Comparison of ENCODE assay signal across 3 cellular contexts in the genomic region with DNA sequence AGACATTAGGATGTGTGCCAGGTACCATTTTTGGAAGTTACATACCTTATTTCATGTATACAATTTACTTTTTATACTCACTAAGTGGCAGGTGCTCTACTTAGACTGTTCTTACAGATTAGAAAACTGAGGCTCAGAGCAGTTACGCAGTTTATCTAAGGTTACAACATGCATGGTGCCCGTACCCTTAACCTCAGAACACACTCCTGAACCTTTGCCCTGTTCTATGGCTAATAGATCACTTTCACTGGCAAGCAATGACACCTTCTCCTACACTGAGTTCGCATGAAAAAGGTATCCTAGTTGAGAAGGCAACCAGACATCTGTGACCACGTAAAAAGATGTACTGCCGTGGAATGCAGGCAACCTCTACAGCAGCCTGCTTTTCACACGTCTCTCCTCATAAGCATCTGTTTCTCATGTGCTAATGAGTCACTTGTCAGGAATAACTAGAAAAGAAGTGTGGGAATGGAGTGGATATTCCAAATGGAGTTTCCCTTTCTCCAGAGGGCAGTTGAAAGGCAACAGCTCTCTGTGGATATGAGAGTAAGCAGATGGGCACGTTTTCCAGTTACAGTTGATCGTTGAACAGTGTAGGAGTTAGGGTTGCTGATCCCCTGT.
A peak's percentile ranks its signal among the peaks of the same experiment; 100 is the strongest.
TF ChIP-seq lines count a peak whose summit lies in the region.

No MANE protein-coding gene starts in this region.

TF ChIP-seq in SK-N-SH, 30 proteins besides CTCF, POLR2A, EP300 and RAD21:
- no peak for TF ChIP-seq CHD2 (IDR thresholded peaks at IDR 0.05; ENCODE audit: low read length, partially characterized antibody)
- TF ChIP-seq NRF1 (IDR thresholded peaks at IDR 0.05; ENCODE audit: low read depth, low read length), result no peak
- peak; percentile 17; the same call in 1 of the 2 replicates for TF ChIP-seq TCF12 (IDR thresholded peaks at IDR 0.05)
- no peak for TF ChIP-seq JUND (IDR thresholded peaks at IDR 0.05)
- no peak for TF ChIP-seq FOXJ3 (CRISPR knock-in tag; IDR thresholded peaks at IDR 0.05)
- no peak for TF ChIP-seq SIN3A (IDR thresholded peaks at IDR 0.05; ENCODE audit: borderline replicate concordance, low read depth, low read length)

TF ChIP-seq in SK-N-SH treated with all-trans-retinoic acid at 6 μM for 48 hours, 23 proteins besides CTCF, POLR2A, EP300 and RAD21 (continues in another document):
- TF ChIP-seq ZC3H10 (CRISPR knock-in tag; IDR thresholded peaks at IDR 0.05), result no peak
- no peak for TF ChIP-seq PPARA (CRISPR knock-in tag; IDR thresholded peaks at IDR 0.05; ENCODE audit: borderline replicate concordance)
- TF ChIP-seq, protein P1, sequence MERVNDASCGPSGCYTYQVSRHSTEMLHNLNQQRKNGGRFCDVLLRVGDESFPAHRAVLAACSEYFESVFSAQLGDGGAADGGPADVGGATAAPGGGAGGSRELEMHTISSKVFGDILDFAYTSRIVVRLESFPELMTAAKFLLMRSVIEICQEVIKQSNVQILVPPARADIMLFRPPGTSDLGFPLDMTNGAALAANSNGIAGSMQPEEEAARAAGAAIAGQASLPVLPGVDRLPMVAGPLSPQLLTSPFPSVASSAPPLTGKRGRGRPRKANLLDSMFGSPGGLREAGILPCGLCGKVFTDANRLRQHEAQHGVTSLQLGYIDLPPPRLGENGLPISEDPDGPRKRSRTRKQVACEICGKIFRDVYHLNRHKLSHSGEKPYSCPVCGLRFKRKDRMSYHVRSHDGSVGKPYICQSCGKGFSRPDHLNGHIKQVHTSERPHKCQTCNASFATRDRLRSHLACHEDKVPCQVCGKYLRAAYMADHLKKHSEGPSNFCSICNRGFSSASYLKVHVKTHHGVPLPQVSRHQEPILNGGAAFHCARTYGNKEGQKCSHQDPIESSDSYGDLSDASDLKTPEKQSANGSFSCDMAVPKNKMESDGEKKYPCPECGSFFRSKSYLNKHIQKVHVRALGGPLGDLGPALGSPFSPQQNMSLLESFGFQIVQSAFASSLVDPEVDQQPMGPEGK (CRISPR knock-in tag; IDR thresholded peaks at IDR 0.05; ENCODE audit: borderline replicate concordance), result no peak
- TF ChIP-seq CSDC2 (CRISPR knock-in tag; IDR thresholded peaks at IDR 0.05), result no peak
- TF ChIP-seq, protein P2, sequence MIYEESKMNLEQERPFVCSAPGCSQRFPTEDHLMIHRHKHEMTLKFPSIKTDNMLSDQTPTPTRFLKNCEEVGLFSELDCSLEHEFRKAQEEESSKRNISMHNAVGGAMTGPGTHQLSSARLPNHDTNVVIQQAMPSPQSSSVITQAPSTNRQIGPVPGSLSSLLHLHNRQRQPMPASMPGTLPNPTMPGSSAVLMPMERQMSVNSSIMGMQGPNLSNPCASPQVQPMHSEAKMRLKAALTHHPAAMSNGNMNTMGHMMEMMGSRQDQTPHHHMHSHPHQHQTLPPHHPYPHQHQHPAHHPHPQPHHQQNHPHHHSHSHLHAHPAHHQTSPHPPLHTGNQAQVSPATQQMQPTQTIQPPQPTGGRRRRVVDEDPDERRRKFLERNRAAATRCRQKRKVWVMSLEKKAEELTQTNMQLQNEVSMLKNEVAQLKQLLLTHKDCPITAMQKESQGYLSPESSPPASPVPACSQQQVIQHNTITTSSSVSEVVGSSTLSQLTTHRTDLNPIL (CRISPR knock-in tag; IDR thresholded peaks at IDR 0.05; ENCODE audit: low read depth), result no peak
- TF ChIP-seq ZNF70 (CRISPR knock-in tag; IDR thresholded peaks at IDR 0.05), result no peak
- TF ChIP-seq POU6F1 (CRISPR knock-in tag; IDR thresholded peaks at IDR 0.05; ENCODE audit: borderline replicate concordance, low read depth), result no peak
- TF ChIP-seq RARB (CRISPR knock-in tag; IDR thresholded peaks at IDR 0.05), result no peak
- TF ChIP-seq SNAI2 (CRISPR knock-in tag; IDR thresholded peaks at IDR 0.05), result no peak
- TF ChIP-seq ZFP3 (CRISPR knock-in tag; IDR thresholded peaks at IDR 0.05), result no peak
- no peak for TF ChIP-seq GLIS3 (CRISPR knock-in tag; IDR thresholded peaks at IDR 0.05)
- TF ChIP-seq ZNF8 (CRISPR knock-in tag; IDR thresholded peaks at IDR 0.05), result no peak
- no peak for TF ChIP-seq TCF4 (CRISPR knock-in tag; IDR thresholded peaks at IDR 0.05; ENCODE audit: borderline replicate concordance)
- no peak for TF ChIP-seq BACH2 (CRISPR knock-in tag; IDR thresholded peaks at IDR 0.05; ENCODE audit: borderline replicate concordance)
- TF ChIP-seq ZFP30 (CRISPR knock-in tag; IDR thresholded peaks at IDR 0.05), result no peak
- TF ChIP-seq TSHZ2 (CRISPR knock-in tag; IDR thresholded peaks at IDR 0.05), result no peak
- TF ChIP-seq TOX (CRISPR knock-in tag; IDR thresholded peaks at IDR 0.05; ENCODE audit: borderline replicate concordance), result no peak
- no peak for TF ChIP-seq ZNF565 (CRISPR knock-in tag; conservative IDR thresholded peaks at IDR 0.05; ENCODE audit: low read depth)

TF ChIP-seq in H1, 55 proteins besides CTCF, POLR2A, EP300 and RAD21:
- TF ChIP-seq SP1 (IDR thresholded peaks at IDR 0.05; ENCODE audit: low read depth, low read length) (no peak), CBX5 (IDR thresholded peaks at IDR 0.05; ENCODE audit: low read depth, low read length) (no peak), JUND (IDR thresholded peaks at IDR 0.05; ENCODE audit: low read length) (no peak), MAFK (IDR thresholded peaks at IDR 0.05; ENCODE audit: low read depth, low read length) (no peak), NANOG (IDR thresholded peaks at IDR 0.05; ENCODE audit: insufficient read depth, low read depth, low read length, poor library complexity, severe bottlenecking) (no peak), FOSL1 (IDR thresholded peaks at IDR 0.05; ENCODE audit: insufficient read depth, low read depth, low read length) (no peak)
